In genomic region chr9:123281659-123282342, GRCh38 we compare ENCODE assay signal across 21 cellular contexts.
"Had no signal": no experiment of that assay in that cellular context is flagged by ENCODE, and none has a peak within 500 bp of the region (broad histone marks: within the 10 kb centered on the region; RNA-seq: fewer than 3 reads in every experiment).

No MANE protein-coding gene starts in this region.

- ATAC-seq: activated T-cell treated with anti-CD3 and anti-CD28 coated beads, Interleukin-2, amount 50 U/mL, for 4 hours; gastroesophageal sphincter had no signal

- H3K4me3 ChIP-seq: colonic mucosa, dorsolateral prefrontal cortex, gastroesophageal sphincter, lung, spleen, testis, vagina had no signal

- H3K9me3 ChIP-seq: colonic mucosa, gastroesophageal sphincter, testis, vagina had no signal

- H3K36me3 ChIP-seq: colonic mucosa, gastroesophageal sphincter, spleen, vagina had no signal

- DNase-seq: activated CD8-positive, alpha-beta memory T cell treated with anti-CD3 and anti-CD28 coated beads, Interleukin-2, amount 50 U/mL, for 48 hours; activated naive CD4-positive, alpha-beta T cell treated with Interleukin-2 at 50 U/mL for 16 hours; activated naive CD8-positive, alpha-beta T cell treated with anti-CD3 and anti-CD28 coated beads for 36 hours; activated T-cell treated with anti-CD3 and anti-CD28 coated beads, Interleukin-2, amount 50 U/mL, for 4 hours; colonic mucosa; islet precursor cell; left colon; naive B cell; occipital lobe; retina; spleen; stimulated activated CD4-positive, alpha-beta T cell treated with anti-CD3 and anti-CD28 coated beads, Interleukin-4, amount 100 ng/mL, for 1 hour; stimulated activated naive CD4-positive, alpha-beta T cell had no signal

- H3K27me3 ChIP-seq: colonic mucosa, dorsolateral prefrontal cortex, gastroesophageal sphincter, spleen, testis, vagina had no signal

- H3K27ac ChIP-seq: colonic mucosa, dorsolateral prefrontal cortex, epithelial cell of prostate, gastroesophageal sphincter, spleen, testis, vagina had no signal

- FAIRE-seq: astrocyte, TTC549 had no signal

- H3K4me1 ChIP-seq: colonic mucosa, spleen, testis, vagina had no signal
